1 cellular context compared by ENCODE assay signal in genomic region chr1:96357132-96357531, GRCh38.
TF ChIP-seq lines count a peak whose summit lies in the region.

No MANE protein-coding gene starts in this region.

TF ChIP-seq in SK-N-SH, 30 proteins besides CTCF, POLR2A, EP300 and RAD21:
- TF ChIP-seq REST (IDR thresholded peaks at IDR 0.05; ENCODE audit: low read depth, low read length) (no peak), JUND (IDR thresholded peaks at IDR 0.05) (0 out of 2 replicates have a peak, but pooled peaks have one; percentile 5), EZH2phosphoT487 (IDR thresholded peaks at IDR 0.05; ENCODE audit: borderline replicate concordance, low read depth) (no peak), FOXJ3 (CRISPR knock-in tag; IDR thresholded peaks at IDR 0.05) (no peak), ZBTB33 (IDR thresholded peaks at IDR 0.05; ENCODE audit: borderline replicate concordance, low read depth) (no peak)
